Comparison of ENCODE assay signal across 14 cellular contexts in the genomic region with DNA sequence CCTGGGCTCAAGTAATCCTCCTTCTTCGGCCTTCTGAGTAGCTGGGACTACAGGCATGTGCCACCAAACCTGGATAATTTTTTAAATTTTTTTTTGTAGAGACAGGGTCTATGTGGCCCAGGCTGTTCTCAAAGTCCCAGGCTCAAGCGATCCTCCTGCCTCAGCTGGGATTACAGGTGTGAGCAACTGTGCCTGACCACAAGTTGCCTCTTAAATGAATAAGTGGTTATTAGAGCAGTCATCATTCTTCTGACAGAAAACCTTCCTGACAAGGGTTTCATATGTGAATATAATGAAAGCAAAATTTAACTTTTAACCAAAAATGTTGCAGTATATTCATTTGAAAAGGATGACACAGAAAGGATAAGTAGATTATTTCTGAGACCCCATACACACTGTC.
A peak's percentile ranks its signal among the peaks of the same experiment; 100 is the strongest.
DNase-seq lines count a peak whose midpoint lies in the region; ATAC-seq and FAIRE-seq lines count a peak whose summit lies in the region.
"Had no signal": no experiment of that assay in that cellular context is flagged by ENCODE, and none has a peak within 500 bp of the region (broad histone marks: within the 10 kb centered on the region; RNA-seq: fewer than 3 reads in every experiment).

No MANE protein-coding gene starts in this region.

- no peak for FAIRE-seq in HTR-8/SVneo (lab: Jason Lieb, UNC)
- FAIRE-seq: H54 had no signal

- no peaks in the 10 kb centered on the region for H3K4me1 Mint-ChIP-seq in activated naive CD4-positive, alpha-beta T cell treated with anti-CD3 and anti-CD28 coated beads, Interleukin-2, amount 10 ng/mL, durations not matched to agents 7 days and 5 days
- H3K4me1 Mint-ChIP-seq: neural crest cell had no signal

- ATAC-seq in GM18502 (IDR thresholded peaks at IDR 0.05; ENCODE audit: poor library complexity, unreplicated experiment) (peak; percentile 92), GM19438 (IDR thresholded peaks at IDR 0.05; ENCODE audit: low read depth, unreplicated experiment) (peak; percentile 94), HG02759 (IDR thresholded peaks at IDR 0.05; ENCODE audit: unreplicated experiment) (peak; percentile 86), HG03354 (IDR thresholded peaks at IDR 0.05; ENCODE audit: poor library complexity, severe bottlenecking, unreplicated experiment) (peak; percentile 95)
- ATAC-seq: upper lobe of right lung had no signal

- no peak for DNase-seq in HTR-8/SVneo (ENCODE audit: insufficient read length, low spot score)
- no peak for DNase-seq in LoVo (ENCODE audit: low spot score)
- no peak for DNase-seq in T-helper 1 cell
- DNase-seq in activated naive CD4-positive, alpha-beta T cell treated with anti-CD3 and anti-CD28 coated beads, Interleukin-2, amount 10 ng/mL, durations not matched to agents 7 days and 5 days: no peak
- DNase-seq: activated T-cell treated with anti-CD3 and anti-CD28 coated beads, Interleukin-2, amount 50 U/mL, for 24 hours; EL; KG1; upper lobe of right lung had no signal

- H3K9me3 Mint-ChIP-seq in activated naive CD4-positive, alpha-beta T cell treated with anti-CD3 and anti-CD28 coated beads, Interleukin-2, amount 10 ng/mL, durations not matched to agents 7 days and 5 days: no peaks in the 10 kb centered on the region
- H3K9me3 Mint-ChIP-seq: activated T-cell treated with anti-CD3 and anti-CD28 coated beads, Interleukin-2, amount 50 U/mL, for 24 hours; neural crest cell had no signal

- CTCF ChIA-PET in activated naive CD4-positive, alpha-beta T cell treated with anti-CD3 and anti-CD28 coated beads, Interleukin-2, amount 10 ng/mL, durations not matched to agents 7 days and 5 days (lab: Charles Lee): no interaction called here

- H3K36me3 Mint-ChIP-seq in activated naive CD4-positive, alpha-beta T cell treated with anti-CD3 and anti-CD28 coated beads, Interleukin-2, amount 10 ng/mL, durations not matched to agents 7 days and 5 days: no peaks in the 10 kb centered on the region

- no peaks in the 10 kb centered on the region for H3K27me3 Mint-ChIP-seq in activated naive CD4-positive, alpha-beta T cell treated with anti-CD3 and anti-CD28 coated beads, Interleukin-2, amount 10 ng/mL, durations not matched to agents 7 days and 5 days
- H3K27me3 Mint-ChIP-seq: activated T-cell treated with anti-CD3 and anti-CD28 coated beads, Interleukin-2, amount 50 U/mL, for 24 hours had no signal

- no peak overlapping the region for H3K4me3 Mint-ChIP-seq in activated naive CD4-positive, alpha-beta T cell treated with anti-CD3 and anti-CD28 coated beads, Interleukin-2, amount 10 ng/mL, durations not matched to agents 7 days and 5 days
- H3K4me3 Mint-ChIP-seq: activated T-cell treated with anti-CD3 and anti-CD28 coated beads, Interleukin-2, amount 50 U/mL, for 24 hours; neural crest cell had no signal

- no peak overlapping the region for H3K27ac Mint-ChIP-seq in activated naive CD4-positive, alpha-beta T cell treated with anti-CD3 and anti-CD28 coated beads, Interleukin-2, amount 10 ng/mL, durations not matched to agents 7 days and 5 days
- H3K27ac Mint-ChIP-seq: activated T-cell treated with anti-CD3 and anti-CD28 coated beads, Interleukin-2, amount 50 U/mL, for 24 hours had no signal
